Comparison of ENCODE assay signal across 13 cellular contexts in genomic region chr1:11158291-11158690, GRCh38. TPM values are rescaled to one million over a fixed set of nuclear protein-coding genes. Genes with fewer than 3 reads are reported as not detected.
DNase-seq lines count a peak whose midpoint lies in the region; ATAC-seq and TF ChIP-seq lines count a peak whose summit lies in the region.
"Had no signal": no experiment of that assay in that cellular context is flagged by ENCODE, and none has a peak within 500 bp of the region (broad histone marks: within the 10 kb centered on the region; RNA-seq: fewer than 3 reads in every experiment).

No MANE protein-coding gene starts in this region.

- H3K4me1 Mint-ChIP-seq in activated CD8-positive, alpha-beta memory T cell treated with anti-CD3 and anti-CD28 coated beads, Interleukin-2, amount 10 ng/mL, durations not matched to agents 7 days and 5 days = peaks cover 9% of the 10 kb centered on the region

- H3K9me3 ChIP-seq in tibial artery = no peaks in the 10 kb centered on the region
- H3K9me3 ChIP-seq: upper lobe of right lung had no signal

- H3K27ac Mint-ChIP-seq in activated CD8-positive, alpha-beta memory T cell treated with anti-CD3 and anti-CD28 coated beads, Interleukin-2, amount 10 ng/mL, durations not matched to agents 7 days and 5 days = peak overlapping the region; percentile 22
- H3K27ac Mint-ChIP-seq: activated CD4-positive, alpha-beta T cell treated with anti-CD3 and anti-CD28 coated beads, Interleukin-2, amount 10 ng/mL, durations not matched to agents 24 days and 14 days had no signal

- peaks cover 0 to 23% (median 20%) of the 10 kb centered on the region in 4 donors for H3K4me1 ChIP-seq in tibial artery

- peak; percentile 6 for TF ChIP-seq CTCF in astrocyte of the spinal cord (IDR thresholded peaks at IDR 0.05; ENCODE audit: low read depth, low read length)
- TF ChIP-seq CTCF in tibial artery (IDR thresholded peaks at IDR 0.05) = no peak

- intact Hi-C loops in tibial artery (cut with DNase I; ENCODE audit: low total_unique reads) = no loop called here

- H3K27me3 Mint-ChIP-seq in activated CD8-positive, alpha-beta memory T cell treated with anti-CD3 and anti-CD28 coated beads, Interleukin-2, amount 10 ng/mL, durations not matched to agents 7 days and 5 days = no peaks in the 10 kb centered on the region
- H3K27me3 Mint-ChIP-seq: activated CD4-positive, alpha-beta T cell treated with anti-CD3 and anti-CD28 coated beads, Interleukin-2, amount 10 ng/mL, durations not matched to agents 24 days and 14 days had no signal

- H3K36me3 Mint-ChIP-seq in activated CD8-positive, alpha-beta memory T cell treated with anti-CD3 and anti-CD28 coated beads, Interleukin-2, amount 10 ng/mL, durations not matched to agents 7 days and 5 days = peaks cover 20% of the 10 kb centered on the region

- DNase-seq in activated CD8-positive, alpha-beta memory T cell treated with anti-CD3 and anti-CD28 coated beads, Interleukin-2, amount 10 ng/mL, durations not matched to agents 7 days and 5 days = no peak
- DNase-seq in activated CD8-positive, alpha-beta memory T cell treated with anti-CD3 and anti-CD28 coated beads for 24 hours = no peak
- DNase-seq in astrocyte of the spinal cord (ENCODE audit: low read depth, low spot score) (no peak), kidney tubule cell (ENCODE audit: low spot score) (peak; percentile 13), tibial artery (no peak), DMS153 (lab: John Stamatoyannopoulos, UW) (no peak), COLO668 (lab: John Stamatoyannopoulos, UW; ENCODE audit: unreplicated experiment) (no peak)
- DNase-seq: activated CD4-positive, alpha-beta T cell treated with anti-CD3 and anti-CD28 coated beads, Interleukin-2, amount 10 ng/mL, durations not matched to agents 24 days and 14 days; occipital lobe; upper lobe of right lung had no signal

- H3K4me3 Mint-ChIP-seq in activated CD8-positive, alpha-beta memory T cell treated with anti-CD3 and anti-CD28 coated beads, Interleukin-2, amount 10 ng/mL, durations not matched to agents 7 days and 5 days = no peak overlapping the region
- H3K4me3 Mint-ChIP-seq: activated CD4-positive, alpha-beta T cell treated with anti-CD3 and anti-CD28 coated beads, Interleukin-2, amount 10 ng/mL, durations not matched to agents 24 days and 14 days had no signal

- H3K36me3 ChIP-seq in tibial artery = peaks cover 5 to 43% (median 27%) of the 10 kb centered on the region in 3 donors

- H3K9me3 Mint-ChIP-seq in activated CD8-positive, alpha-beta memory T cell treated with anti-CD3 and anti-CD28 coated beads, Interleukin-2, amount 10 ng/mL, durations not matched to agents 7 days and 5 days (ENCODE audit: low read depth) = no peaks in the 10 kb centered on the region
- H3K9me3 Mint-ChIP-seq: activated CD4-positive, alpha-beta T cell treated with anti-CD3 and anti-CD28 coated beads, Interleukin-2, amount 10 ng/mL, durations not matched to agents 24 days and 14 days had no signal

- peak overlapping the region; percentile 65 to 68 for H3K27ac ChIP-seq in tibial artery
- H3K27ac ChIP-seq: upper lobe of right lung had no signal

- ATAC-seq in activated CD8-positive, alpha-beta memory T cell treated with anti-CD3 and anti-CD28 coated beads, Interleukin-2, amount 10 ng/mL, durations not matched to agents 7 days and 5 days = no peak
- no peak for ATAC-seq in HG03469 (IDR thresholded peaks at IDR 0.05; ENCODE audit: unreplicated experiment)

- in situ Hi-C loops in astrocyte of the spinal cord (cut with HindIII; ENCODE audit: low sequenced_read_pairs) = no loop called here

- CTCF ChIA-PET in activated CD8-positive, alpha-beta memory T cell treated with anti-CD3 and anti-CD28 coated beads, Interleukin-2, amount 10 ng/mL, durations not matched to agents 7 days and 5 days (lab: Charles Lee) = interaction anchor here (1.1 kb wide), 1 partner anchor 11 kb away, joined by 3 read pairs; no protein-coding TSS in a partner anchor

- H3K4me3 ChIP-seq in astrocyte of the spinal cord (ENCODE audit: low read depth, low read length) (no peak overlapping the region), tibial artery (no peak overlapping the region)
- H3K4me3 ChIP-seq: upper lobe of right lung had no signal

- no peaks in the 10 kb centered on the region for H3K27me3 ChIP-seq in tibial artery
- H3K27me3 ChIP-seq: upper lobe of right lung had no signal

RNA-seq across cellular contexts. Expression of gene ANGPTL7, which starts 30.9 kb away (rescaled TPM):
- not detected for total RNA-seq in activated CD8-positive, alpha-beta memory T cell treated with anti-CD3 and anti-CD28 coated beads, Interleukin-2, amount 10 ng/mL, durations not matched to agents 7 days and 5 days
- total RNA-seq: activated CD4-positive, alpha-beta T cell treated with anti-CD3 and anti-CD28 coated beads, Interleukin-2, amount 10 ng/mL, durations not matched to agents 24 days and 14 days; endothelial cell of umbilical vein; LHCN-M2; occipital lobe had no signal

RNA-seq across cellular contexts. Expression of gene EXOSC10, which starts 58.6 kb away (rescaled TPM):
- total RNA-seq in activated CD8-positive, alpha-beta memory T cell treated with anti-CD3 and anti-CD28 coated beads, Interleukin-2, amount 10 ng/mL, durations not matched to agents 7 days and 5 days = 100 to 1,000 TPM; 103 to 104 TPM
